ENCODE assay signal across 12 cellular contexts in genomic region chr20:40966103-40966502, GRCh38.
A peak's percentile ranks its signal among the peaks of the same experiment; 100 is the strongest.
DNase-seq lines count a peak whose midpoint lies in the region; ATAC-seq, FAIRE-seq and TF ChIP-seq lines count a peak whose summit lies in the region.
"Had no signal": no experiment of that assay in that cellular context is flagged by ENCODE, and none has a peak within 500 bp of the region (broad histone marks: within the 10 kb centered on the region; RNA-seq: fewer than 3 reads in every experiment).

No MANE protein-coding gene starts in this region.

- H3K56ac ChIP-seq in H1 (replicated peaks; ENCODE audit: insufficient read length, low read depth, low read length) = no peak overlapping the region

- no peak overlapping the region for H2AFZ ChIP-seq in Karpas-422 (ENCODE audit: low read length)
- H2AFZ ChIP-seq in H1 (ENCODE audit: low read length) = peak overlapping the region; percentile 84; the same call in 1 of the 2 replicates

- H3K14ac ChIP-seq in H1 (ENCODE audit: insufficient read length) = no peak overlapping the region

- no peak overlapping the region for H2AK5ac ChIP-seq in H1 (ENCODE audit: low read depth, low read length)

- H3K18ac ChIP-seq in H1 (ENCODE audit: extremely low read depth, low read length) = no peak overlapping the region

- H2BK120ac ChIP-seq in H1 (replicated peaks; ENCODE audit: low read depth, low read length) = no peak overlapping the region

- no peak overlapping the region for H3K23ac ChIP-seq in H1 (ENCODE audit: insufficient read length)

- H2BK20ac ChIP-seq in H1 (ENCODE audit: low read length) = no peak overlapping the region

- CTCF ChIA-PET in H1 (lab: Charles Lee; ENCODE audit: partially characterized antibody) = interaction anchor here (0.6 to 6.4 kb wide), 52 partner anchors 9 to 1837 kb away, joined by 3 to 99 read pairs (median 4); partner anchors contain the start of gene LPIN3

- no peak for FAIRE-seq in H1 (lab: Jason Lieb, UNC)

- H4K20me1 ChIP-seq in Karpas-422 (ENCODE audit: insufficient read depth, low read depth, low read length) (no peaks in the 10 kb centered on the region), H1 (replicated peaks in 1 of 2; ENCODE audit: control insufficient read depth in 1 of 2, insufficient read depth in 2 of 2, low read length in 2 of 2) (no peaks in the 10 kb centered on the region)

- H3K4me3 ChIP-seq in Karpas-422 (ENCODE audit: low read length) (no peak overlapping the region), H1 (ENCODE audit: extremely low read depth in 1 of 4, insufficient read depth in 2 of 4, low read depth in 3 of 4, low read length in 4 of 4) (no peak overlapping the region)
- H3K4me3 ChIP-seq: gastroesophageal sphincter had no signal

- H3K4me1 ChIP-seq in Karpas-422 (ENCODE audit: low read length) (peaks cover 22% of the 10 kb centered on the region), H1 (replicated peaks in 1 of 4; ENCODE audit: control insufficient read depth in 3 of 4, insufficient read depth in 4 of 4, low read length in 3 of 4) (peaks cover 0 to 3% (median under 1%) of the 10 kb centered on the region in 4 experiments; a peak in 3 of 7 replicates)

- H3K36me3 Mint-ChIP-seq in stimulated activated naive B cell treated with anti-CD40 and anti-IgM and Interleukin-4, amounts not matched to agents 10 μg/mL and 1 μg/mL and 100 μg/mL, for 72 hours = no peaks in the 10 kb centered on the region
- H3K36me3 Mint-ChIP-seq: activated naive CD4-positive, alpha-beta T cell treated with anti-CD3 and anti-CD28 coated beads, Interleukin-2, amount 50 U/mL, for 24 hours; naive thymus-derived CD4-positive, alpha-beta T cell had no signal

- H3K4ac ChIP-seq in H1 (replicated peaks; ENCODE audit: insufficient read length, low read depth, low read length) = no peak overlapping the region

- H3K9me2 ChIP-seq in Karpas-422 (replicated peaks; ENCODE audit: insufficient read depth, low read length) = no peaks in the 10 kb centered on the region

- peak; percentile 13 for DNase-seq in SIG-M5 treated with dmso at 0.1 percent for 504 hours (lab: John Stamatoyannopoulos, UW; ENCODE audit: unreplicated experiment)
- no peak for DNase-seq in SIG-M5 (lab: John Stamatoyannopoulos, UW)
- peak; percentile 95 for DNase-seq in Karpas-422
- peak in 1 of 2 experiments; percentile 63 for DNase-seq in H1 (ENCODE audit: low read depth in 1 of 2, low spot score in 2 of 2)
- DNase-seq in stimulated activated naive B cell treated with anti-CD40 and anti-IgM and Interleukin-4, amounts not matched to agents 10 μg/mL and 1 μg/mL and 100 μg/mL, for 72 hours = peak; percentile 32
- DNase-seq in KG1 (lab: John Stamatoyannopoulos, UW) = no peak
- no peak for DNase-seq in H4 (ENCODE audit: low spot score)
- DNase-seq in occipital lobe (lab: John Stamatoyannopoulos, UW) = no peak
- DNase-seq: C1 segment of cervical spinal cord had no signal

- WGBS in H1 (ENCODE audit: extremely low coverage in 1 of 2, insufficient coverage in 1 of 2, insufficient read length in 1 of 2, insufficient replicate concordance in 2 of 2, low coverage in 1 of 2, low lambda C conversion rate in 2 of 2, missing lambda C conversion rate in 1 of 2), 2 experiments = 85% methylated on average over 2 of the region's 2 CpGs; no CpG with 5 or more reads in 1 of the 2 experiments

- H4K91ac ChIP-seq in H1 (replicated peaks; ENCODE audit: insufficient read length, low read length) = no peak overlapping the region

- TF ChIP-seq CTCF in H1 (IDR thresholded peaks at IDR 0.05; ENCODE audit: control extremely low read depth in 1 of 3, insufficient read depth in 1 of 3, low read depth in 1 of 3, low read length in 3 of 3) = peak; percentile 54 to 77 (median 74)

- H3K79me2 ChIP-seq in Karpas-422 (ENCODE audit: low read length) (no peaks in the 10 kb centered on the region), H1 (ENCODE audit: control insufficient read depth in 1 of 2, insufficient read depth in 2 of 2, low read length in 2 of 2) (no peaks in the 10 kb centered on the region)

- POLR2A ChIA-PET in H1 (lab: Charles Lee; ENCODE audit: partially characterized antibody) = interaction anchor here (0.6 to 0.9 kb wide), 2 partner anchors 64 to 234 kb away, joined by 3 read pairs; no protein-coding TSS in a partner anchor

- no peaks in the 10 kb centered on the region for H3K9me3 ChIP-seq in Karpas-422 (ENCODE audit: low read length)
- no peaks in the 10 kb centered on the region for H3K9me3 ChIP-seq in H1 (ENCODE audit: insufficient read depth in 2 of 2, low read depth in 1 of 2, low read length in 1 of 2)
- H3K9me3 ChIP-seq: gastroesophageal sphincter had no signal

- no peak for TF ChIP-seq POLR2A in H1 (IDR thresholded peaks at IDR 0.05; ENCODE audit: control extremely low read depth in 1 of 2, low read depth in 2 of 2, low read length in 2 of 2)

- H2BK12ac ChIP-seq in H1 (ENCODE audit: low read depth, low read length) = no peak overlapping the region

- no peaks in the 10 kb centered on the region for H3K23me2 ChIP-seq in H1 (ENCODE audit: low read depth, low read length)

- peaks cover 16 to 19% of the 10 kb centered on the region in 2 donors for H3K27me3 Mint-ChIP-seq in stimulated activated naive B cell treated with anti-CD40 and anti-IgM and Interleukin-4, amounts not matched to agents 10 μg/mL and 1 μg/mL and 100 μg/mL, for 72 hours
- H3K27me3 Mint-ChIP-seq: activated naive CD4-positive, alpha-beta T cell treated with anti-CD3 and anti-CD28 coated beads, Interleukin-2, amount 50 U/mL, for 24 hours had no signal

- H3K4me2 ChIP-seq in Karpas-422 (ENCODE audit: low read depth, low read length, poor library complexity, severe bottlenecking) (peak overlapping the region; percentile 24), H1 (ENCODE audit: insufficient read depth in 1 of 2, low read depth in 2 of 2, low read length in 2 of 2) (no peak overlapping the region)

- no peak overlapping the region for H2BK15ac ChIP-seq in H1 (ENCODE audit: low read length)

- H2BK5ac ChIP-seq in H1 (ENCODE audit: low read depth, low read length) = no peak overlapping the region

- no peak overlapping the region for H4K5ac ChIP-seq in H1 (ENCODE audit: insufficient read length, low read depth, low read length)

- no peaks in the 10 kb centered on the region for H3K79me1 ChIP-seq in H1 (ENCODE audit: low read depth, low read length)

- H3K36me3 ChIP-seq in Karpas-422 (ENCODE audit: insufficient read depth, low read length) (no peaks in the 10 kb centered on the region), H1 (ENCODE audit: control insufficient read depth in 2 of 4, insufficient read depth in 4 of 4, low read length in 3 of 4) (no peaks in the 10 kb centered on the region)
- H3K36me3 ChIP-seq: gastroesophageal sphincter had no signal

- H3K4me1 Mint-ChIP-seq in stimulated activated naive B cell treated with anti-CD40 and anti-IgM and Interleukin-4, amounts not matched to agents 10 μg/mL and 1 μg/mL and 100 μg/mL, for 72 hours = peaks cover 8 to 20% of the 10 kb centered on the region in 2 donors

- TF ChIP-seq RAD21 in H1 (IDR thresholded peaks at IDR 0.05 in 1 of 2, conservative IDR thresholded peaks at IDR 0.05 in 1 of 2; ENCODE audit: low read depth in 2 of 2, low read length in 2 of 2) = peak; percentile 64 to 71

- no peak overlapping the region for H3K27ac Mint-ChIP-seq in stimulated activated naive B cell treated with anti-CD40 and anti-IgM and Interleukin-4, amounts not matched to agents 10 μg/mL and 1 μg/mL and 100 μg/mL, for 72 hours
- H3K27ac Mint-ChIP-seq: activated naive CD4-positive, alpha-beta T cell treated with anti-CD3 and anti-CD28 coated beads, Interleukin-2, amount 50 U/mL, for 24 hours; naive thymus-derived CD4-positive, alpha-beta T cell had no signal

- no peak overlapping the region for H4K8ac ChIP-seq in H1 (ENCODE audit: extremely low read depth, insufficient read depth, low read length)

- H3K4me3 Mint-ChIP-seq in stimulated activated naive B cell treated with anti-CD40 and anti-IgM and Interleukin-4, amounts not matched to agents 10 μg/mL and 1 μg/mL and 100 μg/mL, for 72 hours = no peak overlapping the region
- H3K4me3 Mint-ChIP-seq: activated naive CD4-positive, alpha-beta T cell treated with anti-CD3 and anti-CD28 coated beads, Interleukin-2, amount 50 U/mL, for 24 hours; naive thymus-derived CD4-positive, alpha-beta T cell had no signal

- H3K27me3 ChIP-seq in Karpas-422 (ENCODE audit: low read length) (no peaks in the 10 kb centered on the region), H1 (replicated peaks in 1 of 4; ENCODE audit: control insufficient read depth in 3 of 4, extremely low read depth in 1 of 4, insufficient read depth in 3 of 4, low read length in 3 of 4) (no peaks in the 10 kb centered on the region)
- H3K27me3 ChIP-seq: gastroesophageal sphincter had no signal

- peak; percentile 36 to 65 for ATAC-seq in stimulated activated naive B cell treated with anti-CD40 and anti-IgM and Interleukin-4, amounts not matched to agents 10 μg/mL and 1 μg/mL and 100 μg/mL, for 72 hours (replicated peaks)
- ATAC-seq: gastroesophageal sphincter; naive thymus-derived CD4-positive, alpha-beta T cell had no signal

- no peaks in the 10 kb centered on the region for H3K9me3 Mint-ChIP-seq in stimulated activated naive B cell treated with anti-CD40 and anti-IgM and Interleukin-4, amounts not matched to agents 10 μg/mL and 1 μg/mL and 100 μg/mL, for 72 hours
- H3K9me3 Mint-ChIP-seq: activated naive CD4-positive, alpha-beta T cell treated with anti-CD3 and anti-CD28 coated beads, Interleukin-2, amount 50 U/mL, for 24 hours; naive thymus-derived CD4-positive, alpha-beta T cell had no signal

- H3K27ac ChIP-seq in Karpas-422 (ENCODE audit: low read length) = no peak overlapping the region
- H3K27ac ChIP-seq in H1 (ENCODE audit: low read depth, low read length) = no peak overlapping the region
- H3K27ac ChIP-seq: gastroesophageal sphincter had no signal

- H3K9ac ChIP-seq in Karpas-422 (ENCODE audit: low read length) = peak overlapping the region; percentile 46
- no peak overlapping the region for H3K9ac ChIP-seq in H1 (replicated peaks in 1 of 4; ENCODE audit: extremely low read depth in 1 of 4, low read depth in 3 of 4, low read length in 3 of 4)

- no peak for TF ChIP-seq EP300 in H1 (IDR thresholded peaks at IDR 0.05; ENCODE audit: borderline replicate concordance in 1 of 2, low read depth in 2 of 2, low read length in 2 of 2)

TF ChIP-seq in H1, 55 proteins besides CTCF, POLR2A, EP300 and RAD21 (continues in another document):
- no peak for TF ChIP-seq SP1 (IDR thresholded peaks at IDR 0.05; ENCODE audit: low read depth, low read length)

Comparison
In these comparisons a context has a peak if more than half of its experiments do, and no peak if none do; other contexts are left out.
1. DNase-seq: peak in SIG-M5 treated with dmso at 0.1 percent for 504 hours (single experiment), Karpas-422 (single experiment) and stimulated activated naive B cell treated with anti-CD40 and anti-IgM and Interleukin-4, amounts not matched to agents 10 μg/mL and 1 μg/mL and 100 μg/mL, for 72 hours (single experiment); none in SIG-M5 (single experiment), KG1 (single experiment), H4 (single experiment) and occipital lobe (single experiment).